In the genomic region with DNA sequence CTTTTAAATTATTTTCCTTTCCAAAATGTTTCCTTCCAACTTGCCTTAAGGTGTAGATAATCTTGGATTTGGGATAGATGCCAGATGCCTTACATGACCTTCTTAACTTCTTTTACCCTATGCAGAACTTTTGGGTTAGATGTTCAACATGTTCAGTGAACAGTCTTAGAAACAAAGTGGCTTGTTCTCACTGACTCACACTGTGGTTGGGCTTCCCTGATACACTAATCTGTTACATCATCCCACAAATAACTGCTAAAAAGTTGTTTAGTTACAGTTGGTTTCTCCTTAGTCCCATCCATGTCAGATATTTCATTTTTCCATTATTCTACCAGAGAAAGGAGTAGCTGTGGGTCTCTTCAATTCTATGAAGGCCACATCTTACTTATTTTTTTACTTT, we compare ENCODE assay signal across 22 cellular contexts.
A peak's percentile ranks its signal among the peaks of the same experiment; 100 is the strongest.
DNase-seq lines count a peak whose midpoint lies in the region; ATAC-seq, FAIRE-seq and TF ChIP-seq lines count a peak whose summit lies in the region.
"Had no signal": no experiment of that assay in that cellular context is flagged by ENCODE, and none has a peak within 500 bp of the region (broad histone marks: within the 10 kb centered on the region; RNA-seq: fewer than 3 reads in every experiment).

No MANE protein-coding gene starts in this region.

- no peaks in the 10 kb centered on the region for H3K27me3 Mint-ChIP-seq in astrocyte (ENCODE audit: low read depth, unreplicated experiment)
- H3K27me3 Mint-ChIP-seq: B cell; naive thymus-derived CD8-positive, alpha-beta T cell had no signal

- no peaks in the 10 kb centered on the region for H3K79me2 ChIP-seq in Loucy (ENCODE audit: insufficient read depth, low read length)
- no peaks in the 10 kb centered on the region for H3K79me2 ChIP-seq in astrocyte (ENCODE audit: insufficient read depth, low read length)

- H3K9me3 ChIP-seq in Loucy (ENCODE audit: insufficient read depth, low read depth, low read length): no peaks in the 10 kb centered on the region
- no peaks in the 10 kb centered on the region for H3K9me3 ChIP-seq in astrocyte (ENCODE audit: insufficient read depth, low read depth, low read length)
- H3K9me3 ChIP-seq: thyroid gland had no signal

- no peaks in the 10 kb centered on the region for H3K9me3 Mint-ChIP-seq in astrocyte (ENCODE audit: unreplicated experiment)

- H3K27ac ChIP-seq in astrocyte (ENCODE audit: low read depth, low read length): no peak overlapping the region
- H3K27ac ChIP-seq: KMS-11, SK-N-MC, thyroid gland had no signal

- H3K9ac ChIP-seq in Loucy (ENCODE audit: low read depth, low read length, poor library complexity, severe bottlenecking) (no peak overlapping the region), astrocyte (ENCODE audit: low read length) (no peak overlapping the region)
- H3K9ac ChIP-seq: KMS-11 had no signal

- H3F3A ChIP-seq in Loucy (ENCODE audit: low read depth): no peaks in the 10 kb centered on the region

- no peaks in the 10 kb centered on the region for H3K36me3 ChIP-seq in Loucy (ENCODE audit: insufficient read depth, low read length)
- H3K36me3 ChIP-seq in astrocyte (ENCODE audit: insufficient read depth, low read length): no peaks in the 10 kb centered on the region
- H3K36me3 ChIP-seq: thyroid gland had no signal

- DNase-seq in EL (peak; percentile 35), astrocyte (ENCODE audit: low read depth) (peak; percentile 43), iris pigment epithelial cell (ENCODE audit: low read depth) (peak; percentile 64), frontal cortex (ENCODE audit: low spot score in 2 of 2) (no peak), NCI-H128 (lab: John Stamatoyannopoulos, UW; ENCODE audit: unreplicated experiment) (no peak), activated gamma-delta T cell treated with Interleukin-2 at 50 U/mL for 16 hours (no peak)
- DNase-seq: activated naive CD4-positive, alpha-beta T cell treated with anti-CD3 and anti-CD28 coated beads, Interleukin-2, amount 50 U/mL, for 16 hours; activated T-cell treated with anti-CD3 and anti-CD28 coated beads, Interleukin-2, amount 50 U/mL, for 1 hour; effector CD4-positive, alpha-beta T cell; naive thymus-derived CD8-positive, alpha-beta T cell; NCI-H1694; NCI-H2227 treated with DMSO at 0.1 percent for 48 hours; posterior cingulate gyrus; thyroid gland had no signal

- H3K36me3 Mint-ChIP-seq in astrocyte (ENCODE audit: low read depth, unreplicated experiment): no peaks in the 10 kb centered on the region
- H3K36me3 Mint-ChIP-seq: stimulated activated effector memory CD8-positive, alpha-beta T cell treated with anti-CD3 and anti-CD28 coated beads, Interleukin-12 subunit alpha, Interleukin-12 subunit beta, amount 100 ng/mL, for 72 hours had no signal

- H3K27ac Mint-ChIP-seq in astrocyte (ENCODE audit: unreplicated experiment): no peak overlapping the region
- H3K27ac Mint-ChIP-seq: B cell; naive thymus-derived CD8-positive, alpha-beta T cell; stimulated activated effector memory CD8-positive, alpha-beta T cell treated with anti-CD3 and anti-CD28 coated beads, Interleukin-12 subunit alpha, Interleukin-12 subunit beta, amount 100 ng/mL, for 72 hours had no signal

- TF ChIP-seq CTCF in Loucy (conservative IDR thresholded peaks at IDR 0.05; ENCODE audit: low read length): no peak
- TF ChIP-seq CTCF in astrocyte (IDR thresholded peaks at IDR 0.05; ENCODE audit: insufficient read depth, low read depth, low read length): no peak

- H3K4me1 Mint-ChIP-seq in astrocyte (ENCODE audit: low read depth, unreplicated experiment): peaks cover 4% of the 10 kb centered on the region
- H3K4me1 Mint-ChIP-seq: B cell; naive thymus-derived CD8-positive, alpha-beta T cell; stimulated activated effector memory CD8-positive, alpha-beta T cell treated with anti-CD3 and anti-CD28 coated beads, Interleukin-12 subunit alpha, Interleukin-12 subunit beta, amount 100 ng/mL, for 72 hours had no signal

- H2AFZ ChIP-seq in Loucy (ENCODE audit: low read length) (peak overlapping the region; percentile 58; the same call in 1 of the 2 replicates), astrocyte (ENCODE audit: low read depth, low read length) (no peak overlapping the region)

- FAIRE-seq in astrocyte (lab: Jason Lieb, UNC): no peak
- FAIRE-seq in frontal cortex (lab: Jason Lieb, UNC): no peak

- H3K4me3 ChIP-seq in Loucy (ENCODE audit: low read length, poor library complexity, severe bottlenecking): no peak overlapping the region
- H3K4me3 ChIP-seq in astrocyte (ENCODE audit: insufficient read depth, low read depth, low read length): no peak overlapping the region
- H3K4me3 ChIP-seq: lung, SK-N-MC, smooth muscle cell, thyroid gland had no signal

- H3K27me3 ChIP-seq in Loucy (ENCODE audit: insufficient read depth, low read length, poor library complexity, severe bottlenecking) (no peaks in the 10 kb centered on the region), astrocyte (ENCODE audit: insufficient read depth, low read length) (no peaks in the 10 kb centered on the region)
- H3K27me3 ChIP-seq: thyroid gland had no signal

- H3K4me1 ChIP-seq in Loucy (ENCODE audit: insufficient read depth, low read length, poor library complexity, severe bottlenecking) (peaks cover 3% of the 10 kb centered on the region), astrocyte (ENCODE audit: insufficient read depth, low read length) (no peaks in the 10 kb centered on the region)
- H3K4me1 ChIP-seq: thyroid gland had no signal

- H3K4me3 Mint-ChIP-seq in astrocyte (ENCODE audit: unreplicated experiment): no peak overlapping the region
- H3K4me3 Mint-ChIP-seq: B cell; naive thymus-derived CD8-positive, alpha-beta T cell; stimulated activated effector memory CD8-positive, alpha-beta T cell treated with anti-CD3 and anti-CD28 coated beads, Interleukin-12 subunit alpha, Interleukin-12 subunit beta, amount 100 ng/mL, for 72 hours had no signal

- no peak for ATAC-seq in HG03460 (IDR thresholded peaks at IDR 0.05; ENCODE audit: unreplicated experiment)
- ATAC-seq: naive thymus-derived CD8-positive, alpha-beta T cell; stimulated activated effector memory CD8-positive, alpha-beta T cell treated with anti-CD3 and anti-CD28 coated beads, Interleukin-12 subunit alpha, Interleukin-12 subunit beta, amount 100 ng/mL, for 72 hours had no signal

- H4K20me1 ChIP-seq in Loucy (ENCODE audit: insufficient read depth, low read length, poor library complexity, severe bottlenecking): no peaks in the 10 kb centered on the region
- no peaks in the 10 kb centered on the region for H4K20me1 ChIP-seq in astrocyte (ENCODE audit: insufficient read depth, low read length)

- H3K4me2 ChIP-seq in Loucy (ENCODE audit: low read depth, low read length, poor library complexity, severe bottlenecking) (no peak overlapping the region), astrocyte (ENCODE audit: low read length) (no peak overlapping the region)
- H3K4me2 ChIP-seq: KMS-11, smooth muscle cell had no signal

- no peaks in the 10 kb centered on the region for H3K9me2 ChIP-seq in Loucy (replicated peaks; ENCODE audit: low read depth, low read length)

Comparison
In these comparisons a context has a peak if more than half of its experiments do, and no peak if none do; other contexts are left out.
1. DNase-seq: peak in EL (single experiment), astrocyte (single experiment) and iris pigment epithelial cell (single experiment); none in frontal cortex (0 of 2), NCI-H128 (single experiment) and activated gamma-delta T cell treated with Interleukin-2 at 50 U/mL for 16 hours (single experiment).